ENCODE assay signal across 8 cellular contexts in the genomic region with DNA sequence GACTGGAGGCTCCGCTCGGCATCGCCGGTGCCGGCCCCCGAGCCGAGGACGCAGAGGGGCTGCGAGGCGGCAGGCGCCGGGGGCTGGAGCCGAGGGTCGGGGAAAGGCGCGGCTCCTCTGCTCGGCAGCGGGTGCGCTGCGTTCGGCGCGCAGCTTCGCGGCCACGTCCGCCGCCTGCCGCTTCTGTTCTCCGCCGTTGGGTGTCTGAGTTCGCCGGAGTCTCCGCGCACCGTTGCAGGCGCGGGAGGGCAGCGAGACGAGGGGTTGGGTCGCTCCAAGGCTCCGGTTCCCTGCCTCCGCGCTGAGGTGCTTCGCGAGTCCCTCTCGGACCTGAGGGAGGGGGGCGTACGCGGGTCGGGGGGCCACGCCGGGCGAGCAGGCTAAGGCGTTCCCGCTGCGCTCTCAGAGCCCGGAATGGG. TPM values are rescaled to one million over a fixed set of nuclear protein-coding genes. Genes with fewer than 3 reads are reported as not detected.
A peak's percentile ranks its signal among the peaks of the same experiment; 100 is the strongest.
DNase-seq lines count a peak whose midpoint lies in the region; ATAC-seq and TF ChIP-seq lines count a peak whose summit lies in the region.

No MANE protein-coding gene starts in this region.

- peaks cover 16% of the 10 kb centered on the region for H3K4me1 Mint-ChIP-seq in activated T-cell treated with anti-CD3 and anti-CD28 coated beads, Interleukin-2, amount 50 U/mL, for 24 hours (ENCODE audit: low read depth)
- H3K4me1 Mint-ChIP-seq in osteocyte (ENCODE audit: unreplicated experiment): peaks cover 44% of the 10 kb centered on the region

- H3K36me3 Mint-ChIP-seq in activated T-cell treated with anti-CD3 and anti-CD28 coated beads, Interleukin-2, amount 50 U/mL, for 24 hours (ENCODE audit: low read depth): no peaks in the 10 kb centered on the region
- peaks cover 8% of the 10 kb centered on the region for H3K36me3 Mint-ChIP-seq in osteocyte (ENCODE audit: unreplicated experiment)

- TF ChIP-seq CTCF in AG09309 (IDR thresholded peaks at IDR 0.05; ENCODE audit: control insufficient read depth, insufficient read depth, low read depth, low read length, missing control alignments) (no peak), foreskin fibroblast (IDR thresholded peaks at IDR 0.05; ENCODE audit: low read depth, low read length) (no peak), osteocyte (IDR thresholded peaks at IDR 0.05) (no peak)

- H3K4me3 ChIP-seq in AG09309 (ENCODE audit: control insufficient read depth, low read depth, low read length) (peak overlapping the region; percentile 60), foreskin fibroblast (ENCODE audit: low read depth in 1 of 2, low read length in 2 of 2) (peak overlapping the region; percentile 70 to 72)

- H3K9me3 Mint-ChIP-seq in activated T-cell treated with anti-CD3 and anti-CD28 coated beads, Interleukin-2, amount 50 U/mL, for 24 hours: no peaks in the 10 kb centered on the region
- no peaks in the 10 kb centered on the region for H3K9me3 Mint-ChIP-seq in osteocyte (ENCODE audit: unreplicated experiment)

- H3K27me3 Mint-ChIP-seq in activated T-cell treated with anti-CD3 and anti-CD28 coated beads, Interleukin-2, amount 50 U/mL, for 24 hours: peaks cover 28% of the 10 kb centered on the region
- H3K27me3 Mint-ChIP-seq in osteocyte (ENCODE audit: unreplicated experiment): no peaks in the 10 kb centered on the region

- peak overlapping the region; percentile 75 for H3K4me3 Mint-ChIP-seq in activated T-cell treated with anti-CD3 and anti-CD28 coated beads, Interleukin-2, amount 50 U/mL, for 24 hours
- peak overlapping the region; percentile 86 for H3K4me3 Mint-ChIP-seq in osteocyte (ENCODE audit: unreplicated experiment)

- DNase-seq in AG09309 (ENCODE audit: low read depth): no peak
- peak; percentile 58 for DNase-seq in HuH-7 (ENCODE audit: low spot score)
- DNase-seq in activated T-cell treated with anti-CD3 and anti-CD28 coated beads, Interleukin-2, amount 50 U/mL, for 24 hours: no peak
- DNase-seq in foreskin fibroblast: peak; percentile 37 to 73
- DNase-seq in osteocyte (ENCODE audit: extremely low spot score, unreplicated experiment): no peak
- no peak for DNase-seq in NCI-H510A treated with DMSO at 0.1 percent for 48 hours (lab: John Stamatoyannopoulos, UW)

- ATAC-seq in GM18519 (IDR thresholded peaks at IDR 0.05; ENCODE audit: low FRiP score, unreplicated experiment) (no peak), GM21619 (IDR thresholded peaks at IDR 0.05; ENCODE audit: unreplicated experiment) (no peak)

- H3K27ac Mint-ChIP-seq in activated T-cell treated with anti-CD3 and anti-CD28 coated beads, Interleukin-2, amount 50 U/mL, for 24 hours: no peak overlapping the region
- peak overlapping the region; percentile 87 for H3K27ac Mint-ChIP-seq in osteocyte (ENCODE audit: unreplicated experiment)

RNA-seq across cellular contexts. Expression of gene MN1, which starts 0.3 kb away (rescaled TPM):
- total RNA-seq in osteocyte: 145 and 153 TPM in 2 replicates

Comparison
In these comparisons a context has a peak if more than half of its experiments do, and no peak if none do; other contexts are left out.
1. DNase-seq: peak in HuH-7 (single experiment) and foreskin fibroblast (2 of 2); none in AG09309 (single experiment), activated T-cell treated with anti-CD3 and anti-CD28 coated beads, Interleukin-2, amount 50 U/mL, for 24 hours (single experiment), osteocyte (single experiment) and NCI-H510A treated with DMSO at 0.1 percent for 48 hours (single experiment).